In genomic region chr10:21031232-21031790, GRCh38 we compare ENCODE assay signal across 1 cellular context.
TF ChIP-seq lines count a peak whose summit lies in the region.

No MANE protein-coding gene starts in this region.

TF ChIP-seq in K562, 482 proteins besides CTCF, POLR2A, EP300 and RAD21 (continued from another document):
- no peak for TF ChIP-seq BRF1 (IDR thresholded peaks at IDR 0.05; ENCODE audit: borderline replicate concordance, extremely low read depth, insufficient read length)
